16 cellular contexts compared by ENCODE assay signal in genomic region chr7:142885311-142886230, GRCh38. TPM values are rescaled to one million over a fixed set of nuclear protein-coding genes. Genes with fewer than 3 reads are reported as not detected.
DNase-seq lines count a peak whose midpoint lies in the region; ATAC-seq, FAIRE-seq and TF ChIP-seq lines count a peak whose summit lies in the region.
"Had no signal": no experiment of that assay in that cellular context is flagged by ENCODE, and none has a peak within 500 bp of the region (broad histone marks: within the 10 kb centered on the region; RNA-seq: fewer than 3 reads in every experiment).

TSS of gene TRPV6 (minus strand) at chr7:142885745.

- peaks cover 1% of the 10 kb centered on the region; the same call in 1 of the 2 replicates for H3K9me3 Mint-ChIP-seq in WTC11
- H3K9me3 Mint-ChIP-seq: CD8-positive, alpha-beta memory T cell; central memory CD8-positive, alpha-beta T cell; stimulated activated memory B cell treated with anti-CD40 and anti-IgM and Interleukin-4, amounts not matched to agents 10 μg/mL and 1 μg/mL and 100 μg/mL, for 72 hours had no signal

- TF ChIP-seq CTCF in WTC11 (IDR thresholded peaks at IDR 0.05), result no peak
- no peak for TF ChIP-seq CTCF in keratinocyte (optimal IDR thresholded peaks at IDR 0.05 in 1 of 3, IDR thresholded peaks at IDR 0.05 in 1 of 3, conservative IDR thresholded peaks at IDR 0.05 in 1 of 3; ENCODE audit: extremely low read depth in 1 of 3, insufficient read depth in 2 of 3, low read length in 3 of 3)

- DNase-seq in HT-29 (ENCODE audit: low spot score) (peak; percentile 66), WTC11 (ENCODE audit: low spot score) (peak; percentile 71), keratinocyte (ENCODE audit: low read depth, low spot score) (no peak), renal cortical epithelial cell (ENCODE audit: low read depth) (peak; percentile 2), cerebellar nuclear complex (lab: John Stamatoyannopoulos, UW) (no peak), NCI-H1092 (lab: John Stamatoyannopoulos, UW) (no peak)
- DNase-seq: activated CD4-positive, alpha-beta T cell treated with anti-CD3 and anti-CD28 coated beads for 36 hours; CD8-positive, alpha-beta memory T cell; NCI-H146; NK-92 treated with Interleukin-12 subunit alpha and Interleukin-12 subunit beta, amount 100 ng/mL, for 24 hours; ovary; stimulated activated CD4-positive, alpha-beta T cell treated with anti-CD3 and anti-CD28 coated beads, Interleukin-2, amount 100 ng/mL, for 24 hours had no signal

- peaks cover 8% of the 10 kb centered on the region for H3K4me1 Mint-ChIP-seq in WTC11
- H3K4me1 Mint-ChIP-seq: activated CD4-positive, alpha-beta T cell treated with anti-CD3 and anti-CD28 coated beads for 36 hours; central memory CD8-positive, alpha-beta T cell had no signal

- FAIRE-seq in keratinocyte (lab: Jason Lieb, UNC), result peak; percentile 69

- H3K36me3 ChIP-seq in keratinocyte (ENCODE audit: control insufficient read depth in 2 of 2, extremely low read depth in 1 of 2, insufficient read depth in 2 of 2, low read length in 2 of 2), result no peaks in the 10 kb centered on the region
- H3K36me3 ChIP-seq: ovary had no signal

- H3K9me3 ChIP-seq in keratinocyte (ENCODE audit: control insufficient read depth, low read depth, low read length), result no peaks in the 10 kb centered on the region
- H3K9me3 ChIP-seq: ovary had no signal

- H3K9me1 ChIP-seq in keratinocyte (ENCODE audit: control insufficient read depth, extremely low read depth, insufficient read depth, low read length), result no peaks in the 10 kb centered on the region

- H3K4me2 ChIP-seq in keratinocyte (ENCODE audit: control insufficient read depth, extremely low read depth, insufficient read depth, low read depth, low read length), result peak within 1 kb of the TSS; percentile 31

- CTCF ChIA-PET in WTC11 (lab: Charles Lee), result interaction anchor here (0.7 to 2.1 kb wide), 9 partner anchors 9 to 330 kb away, joined by 3 to 11 read pairs (median 4); no protein-coding TSS in a partner anchor

- ATAC-seq in WTC11 (peak; percentile 92), GM19452 (IDR thresholded peaks at IDR 0.05; ENCODE audit: unreplicated experiment) (no peak)
- ATAC-seq: activated CD4-positive, alpha-beta T cell treated with anti-CD3 and anti-CD28 coated beads for 36 hours; SK-N-SH treated with all-trans-retinoic acid at 6 μM for 48 hours; stimulated activated memory B cell treated with anti-CD40 and anti-IgM and Interleukin-4, amounts not matched to agents 10 μg/mL and 1 μg/mL and 100 μg/mL, for 72 hours had no signal

- H3K79me2 ChIP-seq in keratinocyte (ENCODE audit: control insufficient read depth, insufficient read depth, low read length), result no peaks in the 10 kb centered on the region

- H3K36me3 Mint-ChIP-seq in WTC11, result no peaks in the 10 kb centered on the region
- H3K36me3 Mint-ChIP-seq: CD8-positive, alpha-beta memory T cell; stimulated activated memory B cell treated with anti-CD40 and anti-IgM and Interleukin-4, amounts not matched to agents 10 μg/mL and 1 μg/mL and 100 μg/mL, for 72 hours had no signal

- no peak within 1 kb of the TSS for H3K27ac ChIP-seq in keratinocyte (ENCODE audit: control insufficient read depth, insufficient read depth, low read length)
- H3K27ac ChIP-seq: ovary had no signal

- no peak within 1 kb of the TSS for H3K27ac Mint-ChIP-seq in WTC11
- H3K27ac Mint-ChIP-seq: activated CD4-positive, alpha-beta T cell treated with anti-CD3 and anti-CD28 coated beads for 36 hours; CD8-positive, alpha-beta memory T cell; stimulated activated memory B cell treated with anti-CD40 and anti-IgM and Interleukin-4, amounts not matched to agents 10 μg/mL and 1 μg/mL and 100 μg/mL, for 72 hours had no signal

- no peak within 1 kb of the TSS for H3K9ac ChIP-seq in keratinocyte (ENCODE audit: control insufficient read depth, extremely low read depth, insufficient read depth, low read length)

- peaks cover 18% of the 10 kb centered on the region for H3K4me1 ChIP-seq in keratinocyte (ENCODE audit: control insufficient read depth, extremely low read depth, insufficient read depth, low read length)

- H3K4me3 Mint-ChIP-seq in WTC11, result peak within 1 kb of the TSS; percentile 34; the same call in 1 of the 2 replicates
- H3K4me3 Mint-ChIP-seq: activated CD4-positive, alpha-beta T cell treated with anti-CD3 and anti-CD28 coated beads for 36 hours; CD8-positive, alpha-beta memory T cell; central memory CD8-positive, alpha-beta T cell; stimulated activated memory B cell treated with anti-CD40 and anti-IgM and Interleukin-4, amounts not matched to agents 10 μg/mL and 1 μg/mL and 100 μg/mL, for 72 hours had no signal

- no peaks in the 10 kb centered on the region; the same call in 1 of the 2 replicates for H3K27me3 Mint-ChIP-seq in WTC11 (ENCODE audit: low read depth)
- H3K27me3 Mint-ChIP-seq: activated CD4-positive, alpha-beta T cell treated with anti-CD3 and anti-CD28 coated beads for 36 hours had no signal

- no peaks in the 10 kb centered on the region for H4K20me1 ChIP-seq in keratinocyte (ENCODE audit: control insufficient read depth, extremely low read depth, insufficient read depth, low read length)

- dilution Hi-C loops in keratinocyte (cut with MboI; ENCODE audit: extremely low pct_ligation_motif_present, low sequenced_read_pairs), result no loop called here

- POLR2A ChIA-PET in WTC11 (lab: Charles Lee), result no interaction called here

- H3K4me3 ChIP-seq in keratinocyte (ENCODE audit: control insufficient read depth in 2 of 3, extremely low read depth in 1 of 3, insufficient read depth in 2 of 3, low read depth in 1 of 3, low read length in 3 of 3), result no peak within 1 kb of the TSS
- H3K4me3 ChIP-seq: ovary had no signal

- H2AFZ ChIP-seq in keratinocyte (ENCODE audit: control insufficient read depth, low read length), result peak within 1 kb of the TSS; percentile 86

- H3K27me3 ChIP-seq in keratinocyte (ENCODE audit: control insufficient read depth, extremely low read depth, insufficient read depth, low read length), result no peaks in the 10 kb centered on the region
- H3K27me3 ChIP-seq: ovary had no signal

TF ChIP-seq in WTC11, 78 proteins besides CTCF, POLR2A, EP300 and RAD21:
- TF ChIP-seq ZNF121 (CRISPR knock-in tag; IDR thresholded peaks at IDR 0.05) (peak; percentile 73), MLX (CRISPR knock-in tag; IDR thresholded peaks at IDR 0.05) (no peak), E2F4 (CRISPR knock-in tag; IDR thresholded peaks at IDR 0.05; ENCODE audit: borderline replicate concordance, low read depth) (no peak), SMAD4 (CRISPR knock-in tag; IDR thresholded peaks at IDR 0.05) (no peak), ZNF671 (CRISPR knock-in tag; IDR thresholded peaks at IDR 0.05) (no peak)
TF ChIP-seq in WTC11: peak in this region for 1.

RNA-seq across cellular contexts. Expression of gene TRPV6, which starts in this region (rescaled TPM):
- 0.55 and 0.56 TPM in 2 replicates for total RNA-seq in HT-29 (2014; rRNA removed; shearing (Covaris generic))
- total RNA-seq in WTC11 (2021) (0.63 to 2.0 TPM (median 0.80 TPM) in 3 replicates), renal cortical epithelial cell (0.05 TPM in 1 of 2 replicates, not detected in the other)
- polyA plus RNA-seq in keratinocyte, result 0.63 to 1.8 TPM (median 1.5 TPM) in 3 replicates
- polyA plus RNA-seq in keratinocyte (2011; ENCODE audit: low read depth), result 0.59 TPM
- polyA plus RNA-seq in keratinocyte (2011; cell fraction: cytosol; rRNA removed), result 0.21 and 0.33 TPM in 2 replicates
- polyA plus RNA-seq in keratinocyte (2011; cell fraction: nucleus; rRNA removed), result 1.9 and 2.2 TPM in 2 replicates
- polyA plus RNA-seq in keratinocyte (2012; ENCODE audit: low replicate concordance), result 0.50 and 1.9 TPM in 2 replicates
- 1.0 to 1.9 TPM (median 1.8 TPM) in 3 replicates for polyA minus RNA-seq in keratinocyte
- not detected for polyA minus RNA-seq in keratinocyte (2011; cell fraction: cytosol; rRNA and poly(A)+ RNA removed)
- polyA minus RNA-seq in keratinocyte (2011; cell fraction: nucleus; rRNA and poly(A)+ RNA removed), result 0.62 and 1.5 TPM in 2 replicates
- total RNA-seq: activated CD4-positive, alpha-beta T cell treated with anti-CD3 and anti-CD28 coated beads for 36 hours; CD8-positive, alpha-beta memory T cell had no signal
- polyA plus RNA-seq: CD8-positive, alpha-beta memory T cell had no signal

Comparison
In these comparisons a context has a peak if more than half of its experiments do, and no peak if none do; other contexts are left out.
1. Peak in DNase-seq in HT-29; RNA of the gene not detected or under 1 TPM.
2. Peak in DNase-seq in renal cortical epithelial cell; RNA of the gene not detected or under 1 TPM.